Comparison of ENCODE assay signal across 19 cellular contexts in the genomic region with DNA sequence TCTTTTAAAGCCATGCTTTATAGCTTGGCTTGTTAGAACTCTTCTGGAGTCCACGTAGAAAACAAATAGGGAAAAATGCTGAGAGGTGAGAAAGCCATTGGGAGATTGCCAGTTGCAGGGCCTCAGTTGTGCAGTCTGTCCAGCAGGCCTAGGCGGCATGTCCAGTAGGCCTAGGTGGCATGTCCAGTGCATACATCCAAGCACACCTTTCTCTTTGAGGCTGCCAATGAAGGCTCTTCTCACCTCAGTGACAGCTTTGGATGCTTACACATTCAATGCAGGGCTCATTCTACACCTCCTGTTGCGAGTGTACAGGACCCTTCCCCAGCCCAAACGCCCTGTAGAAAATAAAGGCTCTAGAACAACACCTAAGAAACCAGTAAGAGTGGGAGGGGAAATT. TPM values are rescaled to one million over a fixed set of nuclear protein-coding genes. Genes with fewer than 3 reads are reported as not detected.
DNase-seq lines count a peak whose midpoint lies in the region; ATAC-seq and TF ChIP-seq lines count a peak whose summit lies in the region.
"Had no signal": no experiment of that assay in that cellular context is flagged by ENCODE, and none has a peak within 500 bp of the region (broad histone marks: within the 10 kb centered on the region; RNA-seq: fewer than 3 reads in every experiment).

No MANE protein-coding gene starts in this region.

- CTCF ChIA-PET in A673 (lab: Charles Lee) = no interaction called here
- CTCF ChIA-PET in RWPE1 (lab: Yijun Ruan, JAX) = interaction anchor here (0.6 kb wide), 1 partner anchor 1129 kb away, joined by 3 read pairs; no protein-coding TSS in a partner anchor
- CTCF ChIA-PET in GM10248 (lab: Yijun Ruan, JAX) = interaction anchor here (0.8 to 4.5 kb wide), 5 partner anchors 10 to 360 kb away, joined by 3 to 17 read pairs (median 3); no protein-coding TSS in a partner anchor
- CTCF ChIA-PET in T-cell (lab: Charles Lee) = interaction anchor here in 1 of 2 donors (0.8 kb wide), 1 partner anchor 11 kb away, joined by 3 read pairs; no protein-coding TSS in a partner anchor

- DNase-seq in A673 (ENCODE audit: low spot score) (no peak), RWPE1 (ENCODE audit: low spot score) (no peak), esophagus squamous epithelium (lab: John Stamatoyannopoulos, UW) (no peak), GM10248 (ENCODE audit: extremely low spot score) (no peak), NCI-H1092 treated with DMSO at 0.1 percent for 48 hours (lab: John Stamatoyannopoulos, UW) (no peak), T-cell (no peak)
- DNase-seq in activated CD8-positive, alpha-beta memory T cell treated with anti-CD3 and anti-CD28 coated beads for 24 hours = no peak
- DNase-seq: EL, HFFc6, KG1, NCI-H1105, NCI-H2029 treated with DMSO at 0.1 percent for 48 hours, NCI-H2171, NCI-H524 treated with DMSO at 0.1 percent for 48 hours had no signal

- H3K4me3 ChIP-seq in A673 (ENCODE audit: low read depth, low read length, poor library complexity, severe bottlenecking) = no peak overlapping the region
- no peak overlapping the region for H3K4me3 ChIP-seq in esophagus squamous epithelium
- H3K4me3 ChIP-seq: SJSA1 had no signal

- no peak for TF ChIP-seq POLR2A in esophagus squamous epithelium (IDR thresholded peaks at IDR 0.05)

- H3K27me3 ChIP-seq in A673 (replicated peaks; ENCODE audit: insufficient read depth, low read depth, low read length, poor library complexity) = no peaks in the 10 kb centered on the region
- H3K27me3 ChIP-seq in esophagus squamous epithelium = no peaks in the 10 kb centered on the region
- H3K27me3 ChIP-seq: SJSA1 had no signal

- peaks cover 25% of the 10 kb centered on the region for H3K36me3 Mint-ChIP-seq in T-cell

- H3K9me3 ChIP-seq in A673 (ENCODE audit: low read depth, low read length, poor library complexity, severe bottlenecking) (no peaks in the 10 kb centered on the region), esophagus squamous epithelium (no peaks in the 10 kb centered on the region)
- H3K9me3 ChIP-seq: SJSA1 had no signal

- ATAC-seq in T-cell (replicated peaks in 1 of 4) = no peak
- ATAC-seq: Right ventricle myocardium inferior had no signal

- intact Hi-C loops in A673 (cut with micrococcal nuclease; ENCODE audit: unreplicated experiment) = no loop called here
- intact Hi-C loops in esophagus squamous epithelium (cut with DNase I) = no loop called here

- H3K27me3 Mint-ChIP-seq in T-cell = no peaks in the 10 kb centered on the region

- H3K36me3 ChIP-seq in A673 (ENCODE audit: insufficient read depth, low read length, poor library complexity, severe bottlenecking) = peaks cover 58% of the 10 kb centered on the region
- H3K36me3 ChIP-seq in esophagus squamous epithelium = peaks cover 34 to 99% (median 37%) of the 10 kb centered on the region in 3 donors

- TF ChIP-seq CTCF in 22Rv1 (IDR thresholded peaks at IDR 0.05) (no peak), A673 (conservative IDR thresholded peaks at IDR 0.05; ENCODE audit: low read depth, low read length) (no peak), RWPE1 (conservative IDR thresholded peaks at IDR 0.05; ENCODE audit: low read depth) (no peak), esophagus squamous epithelium (IDR thresholded peaks at IDR 0.05) (no peak), GM10248 (IDR thresholded peaks at IDR 0.05; ENCODE audit: control extremely low read depth, extremely low read depth, low read depth, missing control alignments) (no peak)

- H3K4me3 Mint-ChIP-seq in T-cell = no peak overlapping the region
- H3K4me3 Mint-ChIP-seq: CD14-positive monocyte, HFFc6 had no signal

- BruUV-seq in A673 (replicated peaks; lab: Mats Ljungman, UMichigan) = no TSS peak

- H3K27ac ChIP-seq in 22Rv1 (peak overlapping the region; percentile 69; the same call in 1 of the 2 replicates), A673 (ENCODE audit: low read depth, low read length, poor library complexity, severe bottlenecking) (peak overlapping the region; percentile 4), RWPE1 (peak overlapping the region; percentile 67), esophagus squamous epithelium (peak overlapping the region in 3 of 4 donors; percentile 44 to 79 (median 65))
- H3K27ac ChIP-seq: HL-60, SJSA1 had no signal

- H3K9me3 Mint-ChIP-seq in T-cell = no peaks in the 10 kb centered on the region
- H3K9me3 Mint-ChIP-seq: CD14-positive monocyte, HFFc6 had no signal

- no peak overlapping the region for H3K27ac Mint-ChIP-seq in T-cell
- H3K27ac Mint-ChIP-seq: HFFc6 had no signal

- POLR2A ChIA-PET in A673 (lab: Charles Lee; ENCODE audit: low non-redundant PET) (no interaction called here), RWPE1 (lab: Yijun Ruan, JAX; ENCODE audit: low non-redundant PET) (no interaction called here), GM10248 (lab: Yijun Ruan, JAX) (interaction anchor here (0.8 to 1.0 kb wide), 2 partner anchors 11 to 26 kb away, joined by 3 read pairs; partner anchors contain the start of gene MPHOSPH9), T-cell (lab: Charles Lee) (interaction anchor here in 1 of 2 donors (0.8 kb wide), 1 partner anchor 10 kb away, joined by 5 read pairs; no protein-coding TSS in a partner anchor)

- peaks cover under 1 to 2% (median 2%) of the 10 kb centered on the region in 3 donors for H3K4me1 Mint-ChIP-seq in T-cell

- WGBS in esophagus squamous epithelium, 2 donors = 56 to 58% methylated on average over 3 to 4 of the region's 4 CpGs

- H3K4me1 ChIP-seq in A673 (ENCODE audit: insufficient read depth, low read length, poor library complexity, severe bottlenecking) (peaks cover 4% of the 10 kb centered on the region), esophagus squamous epithelium (peaks cover 7 to 50% (median 21%) of the 10 kb centered on the region in 3 donors)
- H3K4me1 ChIP-seq: SJSA1 had no signal

RNA-seq across cellular contexts. Expression of gene CDK2AP1, which starts 13.1 kb away (rescaled TPM):
- 136 and 140 TPM in 2 replicates for total RNA-seq in A673 (2021)
- 100 to 1,000 TPM in 3 of 4 donors, 10 to 100 TPM in 1; 82.0 to 174 (median 116) TPM for total RNA-seq in esophagus squamous epithelium
- 10 to 100 TPM in 1 of 5 donors, 1 to 10 TPM in 4; 3.5 to 10.8 (median 8.5) TPM for total RNA-seq in T-cell

RNA-seq across cellular contexts. Expression of gene MTRFR, which starts 25.4 kb away (rescaled TPM):
- total RNA-seq in A673 (2021) (21.9 and 26.3 TPM in 2 replicates), esophagus squamous epithelium (10 to 100 TPM in 1 of 4 donors, 1 to 10 TPM in 3; 5.3 to 11.4 (median 7.2) TPM), T-cell (10 to 100 TPM; 33.7 to 49.7 (median 42.4) TPM)

RNA-seq across cellular contexts. Expression of gene MPHOSPH9, which starts 25.7 kb away (rescaled TPM):
- total RNA-seq in A673 (2021) = 80.8 and 95.7 TPM in 2 replicates
- total RNA-seq in esophagus squamous epithelium = 10 to 100 TPM; 17.0 to 43.8 (median 22.1) TPM
- 100 to 1,000 TPM in 1 of 5 donors, 10 to 100 TPM in 4; 48.5 to 105 (median 56.3) TPM for total RNA-seq in T-cell

Comparison
In these comparisons a context has a peak if more than half of its experiments do, and no peak if none do; other contexts are left out.
1. H3K27ac ChIP-seq: peak in every context shown above with its lines; median percentile 69 in 22Rv1; 67 in RWPE1; 65 in esophagus squamous epithelium; 4 in A673.
2. RNA of gene CDK2AP1, which starts 13.1 kb away (total RNA-seq): 136 to 140 TPM in A673 and 82.0 to 174 TPM in esophagus squamous epithelium; 3.5 to 10.8 TPM in T-cell; every median in the first group is over 4 times any median in the second.